17 cellular contexts compared by ENCODE assay signal in genomic region chr9:136926154-136926704, GRCh38. TPM values are rescaled to one million over a fixed set of nuclear protein-coding genes. Genes with fewer than 3 reads are reported as not detected.
DNase-seq lines count a peak whose midpoint lies in the region; FAIRE-seq and TF ChIP-seq lines count a peak whose summit lies in the region.
"Had no signal": no experiment of that assay in that cellular context is flagged by ENCODE, and none has a peak within 500 bp of the region (broad histone marks: within the 10 kb centered on the region; RNA-seq: fewer than 3 reads in every experiment).

No MANE protein-coding gene starts in this region.

- H3K79me2 ChIP-seq in H9 (ENCODE audit: insufficient read depth, low read length), result no peaks in the 10 kb centered on the region
- H3K79me2 ChIP-seq in mesendoderm (ENCODE audit: control insufficient read depth, insufficient read depth, low read length), result no peaks in the 10 kb centered on the region
- H3K79me2 ChIP-seq: hepatocyte had no signal

- no peak overlapping the region for H3K18ac ChIP-seq in H9 (ENCODE audit: insufficient read length, low read depth, low read length)
- H3K18ac ChIP-seq in mesendoderm (ENCODE audit: low read length), result no peak overlapping the region

- no peaks in the 10 kb centered on the region for H3K9me3 Mint-ChIP-seq in H9
- H3K9me3 Mint-ChIP-seq: activated CD4-positive, alpha-beta memory T cell treated with anti-CD3 and anti-CD28 coated beads, Interleukin-2, amount 10 ng/mL, durations not matched to agents 7 days and 5 days; CD4-positive, alpha-beta T cell; neural progenitor cell had no signal

- peak; percentile 20 for DNase-seq in H9
- DNase-seq in bronchial epithelial cell (ENCODE audit: low read depth), result no peak
- no peak for DNase-seq in retinal pigment epithelial cell (ENCODE audit: low read depth)
- no peak for DNase-seq in NCI-H526 (lab: John Stamatoyannopoulos, UW)
- DNase-seq in mesendoderm, result no peak
- DNase-seq: activated CD4-positive, alpha-beta memory T cell treated with anti-CD3 and anti-CD28 coated beads, Interleukin-2, amount 10 ng/mL, durations not matched to agents 7 days and 5 days; activated gamma-delta T cell treated with Interleukin-2 at 50 U/mL for 16 hours; CD4-positive, alpha-beta T cell; GDM1; NCI-H1092 treated with DMSO at 0.1 percent for 48 hours; NCI-H446; PC-9; T1000 had no signal

- peaks cover 15 to 68% (median 51%) of the 10 kb centered on the region in 3 experiments; a peak in 6 of 7 replicates for H3K36me3 Mint-ChIP-seq in H9 (ENCODE audit: insufficient read depth in 1 of 3, low read depth in 3 of 3)

- no peaks in the 10 kb centered on the region for H3K9me3 ChIP-seq in H9 (ENCODE audit: control insufficient read depth, low read depth, low read length)

- H3K27ac ChIP-seq in H9 (ENCODE audit: insufficient read length, low read depth, low read length), result no peak overlapping the region
- no peak overlapping the region for H3K27ac ChIP-seq in mesendoderm (ENCODE audit: low read depth, low read length)
- H3K27ac ChIP-seq: hepatocyte, neural progenitor cell, PC-9 had no signal

- H2BK5ac ChIP-seq in H9 (ENCODE audit: insufficient read length, low read length) (no peak overlapping the region), mesendoderm (ENCODE audit: low read length) (no peak overlapping the region)

- H3K4ac ChIP-seq in H9 (ENCODE audit: low read depth, low read length) (no peak overlapping the region), mesendoderm (ENCODE audit: low read depth, low read length) (no peak overlapping the region)

- H3K14ac ChIP-seq in H9 (ENCODE audit: insufficient read depth, low read length), result no peak overlapping the region

- H2BK120ac ChIP-seq in H9 (ENCODE audit: low read depth, low read length, poor library complexity, severe bottlenecking), result no peak overlapping the region
- H2BK120ac ChIP-seq in mesendoderm (ENCODE audit: low read depth, low read length), result no peak overlapping the region

- H3K23me2 ChIP-seq in H9 (ENCODE audit: insufficient read length, low read depth, low read length, poor library complexity, severe bottlenecking), result no peaks in the 10 kb centered on the region

- no peaks in the 10 kb centered on the region for H3K79me1 ChIP-seq in H9 (ENCODE audit: insufficient read depth, low read depth, low read length, poor library complexity, severe bottlenecking)
- H3K79me1 ChIP-seq in mesendoderm (ENCODE audit: low read length), result no peaks in the 10 kb centered on the region

- H3K56ac ChIP-seq in H9 (ENCODE audit: insufficient read length, low read depth, low read length) (no peak overlapping the region), mesendoderm (ENCODE audit: low read length) (no peak overlapping the region)

- no peaks in the 10 kb centered on the region for H3K27me3 Mint-ChIP-seq in H9 (ENCODE audit: low read depth)
- H3K27me3 Mint-ChIP-seq: activated CD4-positive, alpha-beta memory T cell treated with anti-CD3 and anti-CD28 coated beads, Interleukin-2, amount 10 ng/mL, durations not matched to agents 7 days and 5 days; CD4-positive, alpha-beta T cell had no signal

- H2BK15ac ChIP-seq in H9 (ENCODE audit: low read depth, low read length) (no peak overlapping the region), mesendoderm (replicated peaks; ENCODE audit: low read depth) (no peak overlapping the region)

- H4K5ac ChIP-seq in H9 (ENCODE audit: insufficient read length, low read depth, low read length), result no peak overlapping the region
- H4K5ac ChIP-seq in mesendoderm (ENCODE audit: low read length), result no peak overlapping the region

- H3K4me2 ChIP-seq in H9 (ENCODE audit: insufficient read depth, insufficient read length, low read length), result no peak overlapping the region
- H3K4me2 ChIP-seq in mesendoderm (ENCODE audit: low read length), result no peak overlapping the region
- H3K4me2 ChIP-seq: hepatocyte, neural progenitor cell, PC-9 had no signal

- H3K4me1 ChIP-seq in H9 (ENCODE audit: insufficient read depth, low read length), result no peaks in the 10 kb centered on the region
- H3K4me1 ChIP-seq in mesendoderm (ENCODE audit: control insufficient read depth, low read depth, low read length), result no peaks in the 10 kb centered on the region
- H3K4me1 ChIP-seq: neural progenitor cell had no signal

- TF ChIP-seq CTCF in H9 (conservative IDR thresholded peaks at IDR 0.05) (no peak), bronchial epithelial cell (IDR thresholded peaks at IDR 0.05; ENCODE audit: insufficient read depth, low read length, severe bottlenecking) (peak; percentile 27), retinal pigment epithelial cell (conservative IDR thresholded peaks at IDR 0.05; ENCODE audit: low read depth, low read length) (peak; percentile 29)

- H2BK20ac ChIP-seq in H9 (ENCODE audit: low read depth, low read length, poor library complexity, severe bottlenecking), result no peak overlapping the region

- FAIRE-seq in bronchial epithelial cell (lab: Jason Lieb, UNC), result no peak
- FAIRE-seq: endometrium had no signal

- H4K8ac ChIP-seq in H9 (replicated peaks; ENCODE audit: insufficient read length, low read depth, low read length) (no peak overlapping the region), mesendoderm (ENCODE audit: low read depth, low read length) (no peak overlapping the region)

- H3K36me3 ChIP-seq in bronchial epithelial cell (ENCODE audit: control insufficient read depth, insufficient read depth, low read length), result peaks cover 10% of the 10 kb centered on the region
- H3K36me3 ChIP-seq in mesendoderm (ENCODE audit: control insufficient read depth, insufficient read depth, low read length), result peaks cover 6% of the 10 kb centered on the region
- H3K36me3 ChIP-seq: neural progenitor cell had no signal

- H3K9ac ChIP-seq in H9 (ENCODE audit: extremely low read depth, insufficient read length, low read length) (no peak overlapping the region), mesendoderm (ENCODE audit: low read length) (no peak overlapping the region)
- H3K9ac ChIP-seq: neural progenitor cell had no signal

- H3K4me3 ChIP-seq in bronchial epithelial cell (ENCODE audit: low read depth, low read length), result no peak overlapping the region
- H3K4me3 ChIP-seq in retinal pigment epithelial cell (ENCODE audit: low read length), result no peak overlapping the region
- H3K4me3 ChIP-seq in mesendoderm (ENCODE audit: low read length), result no peak overlapping the region
- H3K4me3 ChIP-seq: hepatocyte, neural progenitor cell, PC-9 had no signal

- no peak overlapping the region for H2AFZ ChIP-seq in H9 (ENCODE audit: low read length)
- H2AFZ ChIP-seq: hepatocyte, neural progenitor cell, PC-9 had no signal

- H2BK12ac ChIP-seq in H9 (ENCODE audit: insufficient read length, low read depth, low read length), result no peak overlapping the region

- no peak overlapping the region for H3K4me3 Mint-ChIP-seq in H9
- H3K4me3 Mint-ChIP-seq: activated CD4-positive, alpha-beta memory T cell treated with anti-CD3 and anti-CD28 coated beads, Interleukin-2, amount 10 ng/mL, durations not matched to agents 7 days and 5 days; CD4-positive, alpha-beta T cell; neural progenitor cell had no signal

- no peak overlapping the region for H3K23ac ChIP-seq in H9 (ENCODE audit: insufficient read length, low read depth, low read length)
- no peak overlapping the region for H3K23ac ChIP-seq in mesendoderm (ENCODE audit: low read length)

- no peak overlapping the region for H4K91ac ChIP-seq in H9 (ENCODE audit: insufficient read length, low read depth, low read length)

- H3K27me3 ChIP-seq in H9 (ENCODE audit: insufficient read depth, low read length) (no peaks in the 10 kb centered on the region), bronchial epithelial cell (ENCODE audit: control insufficient read depth, insufficient read depth, low read length) (no peaks in the 10 kb centered on the region), mesendoderm (ENCODE audit: insufficient read depth, low read length, poor library complexity) (no peaks in the 10 kb centered on the region)
- H3K27me3 ChIP-seq: hepatocyte, neural progenitor cell had no signal

- no peak overlapping the region for H3K27ac Mint-ChIP-seq in H9
- H3K27ac Mint-ChIP-seq: activated CD4-positive, alpha-beta memory T cell treated with anti-CD3 and anti-CD28 coated beads, Interleukin-2, amount 10 ng/mL, durations not matched to agents 7 days and 5 days; CD4-positive, alpha-beta T cell; neural progenitor cell had no signal

- H3K4me1 Mint-ChIP-seq in H9, result no peaks in the 10 kb centered on the region
- H3K4me1 Mint-ChIP-seq: neural progenitor cell had no signal

- H4K20me1 ChIP-seq in H9 (ENCODE audit: control insufficient read depth, insufficient read depth, insufficient read length), result no peaks in the 10 kb centered on the region

- no CpG with 5 or more reads among the region's 9 CpGs for WGBS in H9 (ENCODE audit: extremely low coverage, insufficient read length, low lambda C conversion rate)
- no CpG with 5 or more reads among the region's 9 CpGs for WGBS in mesendoderm (ENCODE audit: extremely low coverage, insufficient coverage, low lambda C conversion rate)

- no peak overlapping the region for H3T11ph ChIP-seq in H9 (ENCODE audit: low read length)

- no peak overlapping the region for H2AK5ac ChIP-seq in H9 (ENCODE audit: insufficient read length, low read length)
- H2AK5ac ChIP-seq in mesendoderm (ENCODE audit: low read length), result no peak overlapping the region

RNA-seq across cellular contexts. Expression of gene FBXW5, which starts 18.3 kb away (rescaled TPM):
- total RNA-seq in H9 (2021) (62.2 and 65.0 TPM in 2 replicates), bronchial epithelial cell (162 TPM in 2 replicates)
- 25.8 TPM for polyA plus RNA-seq in mesendoderm (2013, experiment 1 of 2)
- polyA plus RNA-seq in mesendoderm (2013, experiment 2 of 2), result 26.2 TPM

RNA-seq across cellular contexts. Expression of gene C8G, which starts 18.8 kb away (rescaled TPM):
- total RNA-seq in H9 (2021), result 0.96 and 1.3 TPM in 2 replicates
- 0.51 and 0.79 TPM in 2 replicates for total RNA-seq in bronchial epithelial cell
- polyA plus RNA-seq in mesendoderm (2013, experiment 1 of 2), result 0.51 TPM
- polyA plus RNA-seq in mesendoderm (2013, experiment 2 of 2), result 0.31 TPM
- total RNA-seq: CD4-positive, alpha-beta T cell; lower leg skin had no signal

RNA-seq across cellular contexts. Expression of gene LCN12, which starts 25.8 kb away (rescaled TPM):
- total RNA-seq in H9 (2021) (2.1 and 4.5 TPM in 2 replicates), bronchial epithelial cell (0.13 TPM in 1 of 2 replicates, not detected in the other)
- 0.13 TPM for polyA plus RNA-seq in mesendoderm (2013, experiment 1 of 2)
- polyA plus RNA-seq in mesendoderm (2013, experiment 2 of 2), result 0.10 TPM
- total RNA-seq: lower leg skin had no signal

RNA-seq across cellular contexts. Expression of gene TRAF2, which starts 39.9 kb away (rescaled TPM):
- total RNA-seq in H9 (2021), result 48.8 and 49.2 TPM in 2 replicates
- 5.3 and 10.1 TPM in 2 replicates for total RNA-seq in bronchial epithelial cell
- polyA plus RNA-seq in mesendoderm (2013, experiment 1 of 2), result 16.3 TPM
- polyA plus RNA-seq in mesendoderm (2013, experiment 2 of 2), result 16.3 TPM

RNA-seq across cellular contexts. Expression of gene PTGDS, which starts 51.1 kb away (rescaled TPM):
- total RNA-seq in H9 (2021) (3.6 and 4.8 TPM in 2 replicates), bronchial epithelial cell (0.26 TPM in 2 replicates)
- 0.15 TPM for polyA plus RNA-seq in mesendoderm (2013, experiment 1 of 2)
- 0.07 TPM for polyA plus RNA-seq in mesendoderm (2013, experiment 2 of 2)
